ENCODE assay signal across 27 cellular contexts in genomic region chr6:46236752-46237151, GRCh38.
"Had no signal": no experiment of that assay in that cellular context is flagged by ENCODE, and none has a peak within 500 bp of the region (broad histone marks: within the 10 kb centered on the region; RNA-seq: fewer than 3 reads in every experiment).

No MANE protein-coding gene starts in this region.

- DNase-seq: activated CD4-positive, alpha-beta memory T cell treated with anti-CD3 and anti-CD28 coated beads, Interleukin-2, amount 10 ng/mL, durations not matched to agents 7 days and 5 days; activated CD4-positive, alpha-beta T cell treated with anti-CD3 and anti-CD28 coated beads for 36 hours; activated CD4-positive, alpha-beta T cell treated with anti-CD3 and anti-CD28 coated beads, Interleukin-2, amount 10 ng/mL, durations not matched to agents 24 days and 14 days; activated CD4-positive, alpha-beta T cell treated with anti-CD3 and anti-CD28 coated beads, Interleukin-2, amount 50 U/mL, for 4 hours; activated CD4-positive, CD25-positive, alpha-beta regulatory T cell; activated CD4-positive, CD25-positive, alpha-beta regulatory T cell treated with anti-CD3 and anti-CD28 coated beads, Interleukin-2, amount 50 U/mL, for 72 hours; activated CD8-positive, alpha-beta memory T cell treated with anti-CD3 and anti-CD28 coated beads, Interleukin-2, amount 50 U/mL, for 48 hours; activated gamma-delta T cell; activated naive CD4-positive, alpha-beta T cell; activated naive CD4-positive, alpha-beta T cell treated with anti-CD3 and anti-CD28 coated beads, Interleukin-2, amount 10 ng/mL, durations not matched to agents 7 days and 5 days; activated naive CD8-positive, alpha-beta T cell treated with anti-CD3 and anti-CD28 coated beads, Interleukin-2, amount 10 ng/mL, durations not matched to agents 7 days and 5 days; activated T-cell treated with anti-CD3 and anti-CD28 coated beads for 4 hours; activated T-cell treated with anti-CD3 and anti-CD28 coated beads, Interleukin-2, amount 50 U/mL, for 24 hours; activated T-cell treated with anti-CD3 and anti-CD28 coated beads, Interleukin-2, amount 50 U/mL, for 72 hours; brain microvascular endothelial cell; caudate nucleus; cortex of kidney; dermis blood vessel endothelial cell; effector CD4-positive, alpha-beta T cell; effector memory CD8-positive, alpha-beta T cell; erythroblast; foreskin keratinocyte; T-helper 2 cell had no signal

- H3K27ac ChIP-seq: brain microvascular endothelial cell, esophagus muscularis mucosa, foreskin keratinocyte, gastroesophageal sphincter had no signal

- H3K9me3 ChIP-seq: ascending aorta, esophagus muscularis mucosa, gastroesophageal sphincter had no signal

- H3K27me3 ChIP-seq: ascending aorta, brain microvascular endothelial cell, esophagus muscularis mucosa, gastroesophageal sphincter had no signal

- ATAC-seq: activated CD4-positive, alpha-beta T cell treated with anti-CD3 and anti-CD28 coated beads for 36 hours; activated naive CD4-positive, alpha-beta T cell treated with anti-CD3 and anti-CD28 coated beads, Interleukin-2, amount 50 U/mL, for 72 hours; activated T-cell treated with anti-CD3 and anti-CD28 coated beads, Interleukin-2, amount 50 U/mL, for 72 hours; effector memory CD8-positive, alpha-beta T cell; foreskin keratinocyte; gastroesophageal sphincter had no signal

- H3K36me3 ChIP-seq: brain microvascular endothelial cell had no signal

- H3K4me3 ChIP-seq: ascending aorta, esophagus muscularis mucosa, gastroesophageal sphincter had no signal

- H3K4me1 ChIP-seq: foreskin keratinocyte had no signal
